Comparison of ENCODE assay signal across 8 cellular contexts in genomic region chr3:28667646-28668376, GRCh38.
DNase-seq lines count a peak whose midpoint lies in the region; ATAC-seq, FAIRE-seq and TF ChIP-seq lines count a peak whose summit lies in the region.

No MANE protein-coding gene starts in this region.

- no peak overlapping the region for H3K4me3 Mint-ChIP-seq in MCF 10A (ENCODE audit: unreplicated experiment)

- no peak overlapping the region for H3K4me3 ChIP-seq in kidney (ENCODE audit: low read length in 2 of 2)

- no peaks in the 10 kb centered on the region for H3K27me3 Mint-ChIP-seq in MCF 10A (ENCODE audit: insufficient read depth, unreplicated experiment)

- DNase-seq in A172 (ENCODE audit: low spot score) (peak; percentile 71), GM12892 (ENCODE audit: insufficient read length) (no peak), NAMALWA (ENCODE audit: low spot score) (peak; percentile 87), T follicular helper cell (ENCODE audit: low read depth) (peak; percentile 2), MCF 10A (ENCODE audit: unreplicated experiment) (peak; percentile 83), kidney (peak; percentile 47)
- peak; percentile 3 for DNase-seq in stimulated activated CD4-positive, alpha-beta T cell treated with anti-CD3 and anti-CD28 coated beads, Interleukin-2, amount 100 ng/mL, for 4 hours (ENCODE audit: low read depth)

- H3K36me3 ChIP-seq in kidney (ENCODE audit: control insufficient read depth in 1 of 2, insufficient read depth in 2 of 2, low read length in 2 of 2), result no peaks in the 10 kb centered on the region

- BruUV-seq in MCF 10A (replicated peaks; lab: Mats Ljungman, UMichigan), result no TSS peak

- H3K9ac ChIP-seq in kidney (ENCODE audit: low read length in 2 of 2), result no peak overlapping the region

- TF ChIP-seq CTCF in MCF 10A (IDR thresholded peaks at IDR 0.05; ENCODE audit: unreplicated experiment) (peak; percentile 80), kidney (IDR thresholded peaks at IDR 0.05; ENCODE audit: borderline replicate concordance, extremely low read depth, insufficient read depth) (peak; percentile 80)

- CTCF ChIA-PET in MCF 10A (lab: Yijun Ruan, JAX), result interaction anchor here (0.6 to 2.8 kb wide), 50 partner anchors 8 to 1120 kb away, joined by 3 to 23 read pairs (median 4); partner anchors contain the start of gene RBMS3

- no peak overlapping the region for H3K27ac Mint-ChIP-seq in MCF 10A (ENCODE audit: low read depth, unreplicated experiment)

- FAIRE-seq in GM12892 (lab: Jason Lieb, UNC) (peak; percentile 82), kidney (lab: Jason Lieb, UNC) (peak; percentile 58)

- POLR2A ChIA-PET in MCF 10A (lab: Yijun Ruan, JAX), result interaction anchor here (0.7 to 1.2 kb wide), 3 partner anchors 18 to 614 kb away, joined by 3 read pairs; no protein-coding TSS in a partner anchor

- no peak for TF ChIP-seq POLR2A in GM12892 (IDR thresholded peaks at IDR 0.05; ENCODE audit: low read depth, low read length)

- no peaks in the 10 kb centered on the region for H3K9me3 Mint-ChIP-seq in MCF 10A (ENCODE audit: unreplicated experiment)

- peaks cover 0 to 5% of the 10 kb centered on the region in 2 donors for H3K4me1 ChIP-seq in kidney (ENCODE audit: control insufficient read depth in 1 of 2, insufficient read depth in 1 of 2, low read depth in 1 of 2, low read length in 2 of 2)

- peak; percentile 91 for ATAC-seq in HG02678 (IDR thresholded peaks at IDR 0.05; ENCODE audit: unreplicated experiment)

- H3K9me3 ChIP-seq in kidney (ENCODE audit: control insufficient read depth in 1 of 2, low read length in 2 of 2), result no peaks in the 10 kb centered on the region

- H3K4me1 Mint-ChIP-seq in MCF 10A (ENCODE audit: insufficient read depth, unreplicated experiment), result no peaks in the 10 kb centered on the region

- intact Hi-C loops in MCF 10A (cut with micrococcal nuclease) (loop anchor here (1.0 to 5.0 kb wide), 3 partner anchors 59 to 1096 kb away; partner anchors contain the start of gene RBMS3), kidney (cut with DNase I) (no loop called here)

- H3K27ac ChIP-seq in kidney (ENCODE audit: low read depth in 2 of 2, low read length in 2 of 2), result no peak overlapping the region

- peaks cover 6% of the 10 kb centered on the region for H3K36me3 Mint-ChIP-seq in MCF 10A (ENCODE audit: insufficient read depth, unreplicated experiment)
